In the genomic region with DNA sequence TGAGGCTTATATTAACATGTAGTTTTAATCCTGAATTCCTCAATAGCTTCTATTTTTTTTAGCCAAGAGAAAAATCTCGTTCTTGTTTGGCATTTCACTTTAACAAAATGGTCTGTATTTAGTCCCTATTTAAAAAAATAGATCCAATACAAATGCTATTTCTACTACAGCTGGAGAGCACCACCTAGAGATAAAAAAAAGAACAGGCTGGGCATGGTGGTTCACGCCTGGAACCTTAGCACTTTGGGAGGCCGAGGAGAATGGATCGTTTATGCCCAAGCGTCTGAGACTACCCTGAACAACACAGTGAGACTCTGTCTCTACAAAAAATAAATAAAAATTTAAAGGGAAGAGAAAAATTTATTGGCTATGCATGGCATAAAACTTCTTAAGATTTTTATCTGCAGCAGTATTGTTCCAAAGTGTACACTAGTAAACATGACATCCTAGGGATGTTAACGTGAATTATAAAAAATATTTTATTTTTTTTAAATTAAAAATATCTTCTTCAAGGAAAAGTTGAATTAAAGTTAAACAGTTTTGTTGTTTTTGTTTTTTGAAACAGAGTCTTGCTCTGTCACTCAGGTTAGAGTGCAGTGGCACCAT, we compare ENCODE assay signal across 8 cellular contexts. TPM values are rescaled to one million over a fixed set of nuclear protein-coding genes. Genes with fewer than 3 reads are reported as not detected.
A peak's percentile ranks its signal among the peaks of the same experiment; 100 is the strongest.
DNase-seq lines count a peak whose midpoint lies in the region; ATAC-seq and TF ChIP-seq lines count a peak whose summit lies in the region.

No MANE protein-coding gene starts in this region.

- H3K27ac ChIP-seq in HCT116 (ENCODE audit: low read depth, low read length) = no peak overlapping the region

- no peaks in the 10 kb centered on the region for H3K9me3 ChIP-seq in HCT116 (ENCODE audit: control insufficient read depth in 1 of 2, insufficient read depth in 1 of 2, low read depth in 1 of 2, low read length in 2 of 2)

- BruUV-seq in HCT116 (replicated peaks; lab: Mats Ljungman, UMichigan) = no TSS peak

- peaks cover 9 to 14% of the 10 kb centered on the region in 2 experiments; a peak in 3 of 4 replicates for H3K4me1 ChIP-seq in HCT116 (ENCODE audit: control insufficient read depth in 1 of 2, insufficient read depth in 2 of 2, low read length in 2 of 2)

- ATAC-seq in HCT116 (0 out of 2 replicates have a peak, but pooled peaks have one; percentile 43), SK-N-SH treated with all-trans-retinoic acid at 6 μM for 48 hours (peak; percentile 27; the same call in 2 of the 3 replicates), HG03460 (IDR thresholded peaks at IDR 0.05; ENCODE audit: unreplicated experiment) (no peak), HG03159 (IDR thresholded peaks at IDR 0.05; ENCODE audit: unreplicated experiment) (no peak)

- TF ChIP-seq RAD21 in HCT116 (IDR thresholded peaks at IDR 0.05; ENCODE audit: low read depth) = peak; percentile 80

- peaks cover 8 to 19% of the 10 kb centered on the region in 2 experiments; a peak in 3 of 4 replicates for H3K36me3 ChIP-seq in HCT116 (ENCODE audit: control insufficient read depth in 1 of 2, insufficient read depth in 2 of 2, low read length in 2 of 2)

- H4K20me1 ChIP-seq in HCT116 (ENCODE audit: insufficient read depth) = no peaks in the 10 kb centered on the region

- CTCF ChIA-PET in HCT116 (lab: Charles Lee) = interaction anchor here (1.0 to 2.1 kb wide), 5 partner anchors 113 to 257 kb away, joined by 4 to 15 read pairs (median 6); no protein-coding TSS in a partner anchor

- H3K4me3 ChIP-seq in HCT116 (replicated peaks in 1 of 2; ENCODE audit: low read depth in 1 of 2, low read length in 2 of 2) (no peak overlapping the region), foreskin fibroblast (ENCODE audit: low read depth in 1 of 2, low read length in 2 of 2) (no peak overlapping the region)

- peak; percentile 65 to 74 (median 68); a peak in 5 of 6 replicates for TF ChIP-seq CTCF in HCT116 (IDR thresholded peaks at IDR 0.05 in 2 of 3, conservative IDR thresholded peaks at IDR 0.05 in 1 of 3; ENCODE audit: borderline replicate concordance in 1 of 3, insufficient read depth in 1 of 3, low read depth in 2 of 3, low read length in 2 of 3)
- TF ChIP-seq CTCF in foreskin fibroblast (IDR thresholded peaks at IDR 0.05; ENCODE audit: low read depth, low read length) = peak; percentile 65

- POLR2A ChIA-PET in HCT116 (lab: Charles Lee) = no interaction called here

- H2AFZ ChIP-seq in HCT116 (ENCODE audit: low read depth, low read length, poor library complexity, severe bottlenecking) = no peak overlapping the region

- H3K4me2 ChIP-seq in HCT116 (ENCODE audit: low read length) = no peak overlapping the region

- peak; percentile 36 for DNase-seq in CD1c-positive myeloid dendritic cell (ENCODE audit: extremely low spot score)
- no peak for DNase-seq in HCT116 (ENCODE audit: low read depth, low spot score)
- peak; percentile 21 to 71 for DNase-seq in foreskin fibroblast
- no peak for DNase-seq in DMS153 treated with DMSO at 0.1 percent for 48 hours (lab: John Stamatoyannopoulos, UW; ENCODE audit: unreplicated experiment)
- no peak for DNase-seq in stimulated activated CD4-positive, alpha-beta T cell treated with anti-CD3 and anti-CD28 coated beads, Interleukin-4, amount 100 ng/mL, for 24 hours

- H3K9ac ChIP-seq in HCT116 (ENCODE audit: low read length) = no peak overlapping the region

- H3K9me2 ChIP-seq in HCT116 (ENCODE audit: insufficient read depth) = no peaks in the 10 kb centered on the region

- H3K27me3 ChIP-seq in HCT116 (ENCODE audit: insufficient read depth, low read length) = no peaks in the 10 kb centered on the region

- RAD21 ChIA-PET in HCT116 (lab: Charles Lee; ENCODE audit: low non-redundant PET in 1 of 2, low total read pairs in 2 of 2, uncharacterized antibody in 2 of 2, unreplicated experiment in 2 of 2) = no interaction called here

- intact Hi-C loops in HCT116 (cut with micrococcal nuclease) = loop anchor here (1.0 to 10.0 kb wide), 2 partner anchors 110 to 223 kb away; partner anchors contain the start of gene WNT2B

- no peak for TF ChIP-seq POLR2A in HCT116 (IDR thresholded peaks at IDR 0.05; ENCODE audit: borderline replicate concordance, extremely low read depth, insufficient read depth, insufficient read length)

- H3K79me2 ChIP-seq in HCT116 (ENCODE audit: insufficient read depth, low read length) = peaks cover 80% of the 10 kb centered on the region

TF ChIP-seq in HCT116, 20 proteins besides CTCF, POLR2A, EP300 and RAD21 (continues in another document):
- TF ChIP-seq POLR2AphosphoS5 (IDR thresholded peaks at IDR 0.05; ENCODE audit: low read depth, low read length) (no peak), SRF (IDR thresholded peaks at IDR 0.05; ENCODE audit: low read depth) (no peak), ZNF274 (IDR thresholded peaks at IDR 0.05; ENCODE audit: low read depth, low read length) (no peak), JUND (IDR thresholded peaks at IDR 0.05) (no peak), EZH2phosphoT487 (IDR thresholded peaks at IDR 0.05; ENCODE audit: borderline replicate concordance) (no peak), ZFX (IDR thresholded peaks at IDR 0.05) (no peak), ZBTB33 (IDR thresholded peaks at IDR 0.05; ENCODE audit: extremely low read depth, insufficient replicate concordance, low read length) (no peak), SIN3A (IDR thresholded peaks at IDR 0.05; ENCODE audit: low read depth) (no peak), TCF7L2 (IDR thresholded peaks at IDR 0.05; ENCODE audit: borderline replicate concordance, extremely low read depth, insufficient read depth, insufficient read length) (no peak), FOSL1 (IDR thresholded peaks at IDR 0.05; ENCODE audit: low read depth) (no peak)
- TF ChIP-seq, protein P1, sequence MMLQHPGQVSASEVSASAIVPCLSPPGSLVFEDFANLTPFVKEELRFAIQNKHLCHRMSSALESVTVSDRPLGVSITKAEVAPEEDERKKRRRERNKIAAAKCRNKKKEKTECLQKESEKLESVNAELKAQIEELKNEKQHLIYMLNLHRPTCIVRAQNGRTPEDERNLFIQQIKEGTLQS (IDR thresholded peaks at IDR 0.05) = no peak

TF ChIP-seq in SK-N-SH treated with all-trans-retinoic acid at 6 μM for 48 hours, 23 proteins besides CTCF, POLR2A, EP300 and RAD21 (continues in another document):
- TF ChIP-seq ZC3H10 (CRISPR knock-in tag; IDR thresholded peaks at IDR 0.05) (no peak), ESRRG (CRISPR knock-in tag; IDR thresholded peaks at IDR 0.05) (no peak), ISL1 (CRISPR knock-in tag; IDR thresholded peaks at IDR 0.05) (no peak), TCF4 (CRISPR knock-in tag; IDR thresholded peaks at IDR 0.05; ENCODE audit: borderline replicate concordance) (no peak), BACH2 (CRISPR knock-in tag; IDR thresholded peaks at IDR 0.05; ENCODE audit: borderline replicate concordance) (no peak), GLIS3 (CRISPR knock-in tag; IDR thresholded peaks at IDR 0.05) (no peak), CSRNP3 (CRISPR knock-in tag; IDR thresholded peaks at IDR 0.05) (no peak), RARB (CRISPR knock-in tag; IDR thresholded peaks at IDR 0.05) (no peak), PATZ1 (CRISPR knock-in tag; IDR thresholded peaks at IDR 0.05; ENCODE audit: borderline replicate concordance) (no peak), CREB5 (CRISPR knock-in tag; IDR thresholded peaks at IDR 0.05; ENCODE audit: low read depth) (no peak), ZFP30 (CRISPR knock-in tag; IDR thresholded peaks at IDR 0.05) (no peak), SNAI2 (CRISPR knock-in tag; IDR thresholded peaks at IDR 0.05) (no peak), PPARA (CRISPR knock-in tag; IDR thresholded peaks at IDR 0.05; ENCODE audit: borderline replicate concordance) (no peak), CSDC2 (CRISPR knock-in tag; IDR thresholded peaks at IDR 0.05) (no peak)

RNA-seq across cellular contexts. Expression of gene ST7L, which starts 4.4 kb away (rescaled TPM):
- total RNA-seq in HCT116 (2021; ENCODE audit: unreplicated experiment) = 19.9 TPM
- 6.2 and 7.8 TPM in 2 replicates for polyA plus RNA-seq in HCT116 (2012)

RNA-seq across cellular contexts. Expression of gene CAPZA1, which starts 5.1 kb away (rescaled TPM):
- total RNA-seq in HCT116 (2021; ENCODE audit: unreplicated experiment) = 148 TPM
- 69.9 and 84.1 TPM in 2 replicates for polyA plus RNA-seq in HCT116 (2012)

RNA-seq across cellular contexts. Expression of gene MOV10, which starts 59.9 kb away (rescaled TPM):
- 109 TPM for total RNA-seq in HCT116 (2021; ENCODE audit: unreplicated experiment)
- polyA plus RNA-seq in HCT116 (2012) = 111 and 121 TPM in 2 replicates

Comparison
In these comparisons a context has a peak if more than half of its experiments do, and no peak if none do; other contexts are left out.
1. DNase-seq: peak in CD1c-positive myeloid dendritic cell (single experiment) and foreskin fibroblast (2 of 2); none in HCT116 (single experiment), DMS153 treated with DMSO at 0.1 percent for 48 hours (single experiment) and stimulated activated CD4-positive, alpha-beta T cell treated with anti-CD3 and anti-CD28 coated beads, Interleukin-4, amount 100 ng/mL, for 24 hours (single experiment).
2. ATAC-seq: peak in HCT116 (single experiment) and SK-N-SH treated with all-trans-retinoic acid at 6 μM for 48 hours (single experiment); none in HG03460 (single experiment) and HG03159 (single experiment).